Comparison of ENCODE assay signal across 3 cellular contexts in the genomic region with DNA sequence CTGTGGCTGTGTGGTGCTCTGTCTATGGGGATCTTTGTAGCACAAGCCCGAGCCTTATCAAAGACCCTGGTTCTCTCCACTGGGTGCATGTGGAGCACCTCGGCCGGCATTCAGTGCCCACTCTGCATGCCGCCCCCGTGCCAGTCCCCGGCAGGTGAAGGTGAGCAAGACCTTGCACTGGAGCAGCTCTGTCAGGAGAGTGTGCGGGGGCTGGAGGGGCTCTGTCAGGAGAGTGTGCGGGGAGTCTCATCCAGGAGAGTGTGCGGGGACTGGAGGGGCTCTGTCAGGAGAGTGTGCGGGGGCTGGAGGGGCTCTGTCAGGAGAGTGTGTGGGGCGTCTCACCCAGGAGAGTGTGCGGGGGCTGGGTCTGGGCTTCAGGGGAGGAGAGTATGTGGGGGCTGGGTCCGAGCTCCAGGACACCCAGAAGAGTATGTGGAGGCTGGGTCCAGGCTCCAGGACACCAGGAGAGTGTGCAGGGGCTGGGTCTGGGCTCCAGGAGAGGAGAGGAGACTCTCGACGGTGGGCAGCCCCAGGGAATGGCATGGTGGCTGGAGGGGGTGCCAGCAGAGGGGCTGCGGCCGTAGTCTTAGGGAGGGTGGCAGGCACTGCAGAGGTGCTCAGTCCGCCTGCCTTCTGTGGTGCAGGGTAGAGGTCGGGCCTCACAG.
TF ChIP-seq lines count a peak whose summit lies in the region.

No MANE protein-coding gene starts in this region.

TF ChIP-seq in liver, 16 proteins besides CTCF, POLR2A, EP300 and RAD21:
- TF ChIP-seq HNF4A (conservative IDR thresholded peaks at IDR 0.05) (no peak), HNF4G (IDR thresholded peaks at IDR 0.05) (no peak)

TF ChIP-seq in HepG2, 621 proteins besides CTCF, POLR2A, EP300 and RAD21:
- TF ChIP-seq NONO (IDR thresholded peaks at IDR 0.05) = no peak
- TF ChIP-seq NONO (CRISPR knock-in tag; conservative IDR thresholded peaks at IDR 0.05) = no peak
- no peak for TF ChIP-seq HNRNPUL1 (IDR thresholded peaks at IDR 0.05; ENCODE audit: low read depth, low read length)
TF ChIP-seq in HepG2: peak in this region for 0.

TF ChIP-seq in WTC11, 78 proteins besides CTCF, POLR2A, EP300 and RAD21:
- TF ChIP-seq CREB1 (CRISPR knock-in tag; IDR thresholded peaks at IDR 0.05) (no peak), FOXJ3 (CRISPR knock-in tag; IDR thresholded peaks at IDR 0.05; ENCODE audit: borderline replicate concordance) (no peak), ZNF121 (CRISPR knock-in tag; IDR thresholded peaks at IDR 0.05) (no peak), E2F1 (CRISPR knock-in tag; IDR thresholded peaks at IDR 0.05) (no peak), ZSCAN18 (CRISPR knock-in tag; IDR thresholded peaks at IDR 0.05) (no peak), IRF2 (CRISPR knock-in tag; IDR thresholded peaks at IDR 0.05; ENCODE audit: borderline replicate concordance, low read depth) (no peak), NFATC4 (CRISPR knock-in tag; IDR thresholded peaks at IDR 0.05) (no peak), PRRX2 (CRISPR knock-in tag; IDR thresholded peaks at IDR 0.05) (no peak), MXD4 (CRISPR knock-in tag; IDR thresholded peaks at IDR 0.05; ENCODE audit: borderline replicate concordance) (no peak), HMGA2 (CRISPR knock-in tag; IDR thresholded peaks at IDR 0.05) (no peak), ESRRA (CRISPR knock-in tag; IDR thresholded peaks at IDR 0.05; ENCODE audit: borderline replicate concordance) (no peak), SMAD4 (CRISPR knock-in tag; IDR thresholded peaks at IDR 0.05) (no peak), NR3C1 (CRISPR knock-in tag; conservative IDR thresholded peaks at IDR 0.05; ENCODE audit: low read depth) (no peak)
- TF ChIP-seq, protein P1, sequence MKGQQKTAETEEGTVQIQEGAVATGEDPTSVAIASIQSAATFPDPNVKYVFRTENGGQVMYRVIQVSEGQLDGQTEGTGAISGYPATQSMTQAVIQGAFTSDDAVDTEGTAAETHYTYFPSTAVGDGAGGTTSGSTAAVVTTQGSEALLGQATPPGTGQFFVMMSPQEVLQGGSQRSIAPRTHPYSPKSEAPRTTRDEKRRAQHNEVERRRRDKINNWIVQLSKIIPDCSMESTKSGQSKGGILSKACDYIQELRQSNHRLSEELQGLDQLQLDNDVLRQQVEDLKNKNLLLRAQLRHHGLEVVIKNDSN (CRISPR knock-in tag; IDR thresholded peaks at IDR 0.05) = no peak
- TF ChIP-seq, protein P2, sequence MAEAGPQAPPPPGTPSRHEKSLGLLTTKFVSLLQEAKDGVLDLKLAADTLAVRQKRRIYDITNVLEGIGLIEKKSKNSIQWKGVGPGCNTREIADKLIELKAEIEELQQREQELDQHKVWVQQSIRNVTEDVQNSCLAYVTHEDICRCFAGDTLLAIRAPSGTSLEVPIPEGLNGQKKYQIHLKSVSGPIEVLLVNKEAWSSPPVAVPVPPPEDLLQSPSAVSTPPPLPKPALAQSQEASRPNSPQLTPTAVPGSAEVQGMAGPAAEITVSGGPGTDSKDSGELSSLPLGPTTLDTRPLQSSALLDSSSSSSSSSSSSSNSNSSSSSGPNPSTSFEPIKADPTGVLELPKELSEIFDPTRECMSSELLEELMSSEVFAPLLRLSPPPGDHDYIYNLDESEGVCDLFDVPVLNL (CRISPR knock-in tag; IDR thresholded peaks at IDR 0.05; ENCODE audit: borderline replicate concordance, low read depth) = no peak
- TF ChIP-seq, protein P3, sequence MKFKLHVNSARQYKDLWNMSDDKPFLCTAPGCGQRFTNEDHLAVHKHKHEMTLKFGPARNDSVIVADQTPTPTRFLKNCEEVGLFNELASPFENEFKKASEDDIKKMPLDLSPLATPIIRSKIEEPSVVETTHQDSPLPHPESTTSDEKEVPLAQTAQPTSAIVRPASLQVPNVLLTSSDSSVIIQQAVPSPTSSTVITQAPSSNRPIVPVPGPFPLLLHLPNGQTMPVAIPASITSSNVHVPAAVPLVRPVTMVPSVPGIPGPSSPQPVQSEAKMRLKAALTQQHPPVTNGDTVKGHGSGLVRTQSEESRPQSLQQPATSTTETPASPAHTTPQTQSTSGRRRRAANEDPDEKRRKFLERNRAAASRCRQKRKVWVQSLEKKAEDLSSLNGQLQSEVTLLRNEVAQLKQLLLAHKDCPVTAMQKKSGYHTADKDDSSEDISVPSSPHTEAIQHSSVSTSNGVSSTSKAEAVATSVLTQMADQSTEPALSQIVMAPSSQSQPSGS (CRISPR knock-in tag; IDR thresholded peaks at IDR 0.05; ENCODE audit: borderline replicate concordance, low read depth) = no peak
TF ChIP-seq in WTC11: peak in this region for 0.
